ENCODE assay signal across 10 cellular contexts in the genomic region with DNA sequence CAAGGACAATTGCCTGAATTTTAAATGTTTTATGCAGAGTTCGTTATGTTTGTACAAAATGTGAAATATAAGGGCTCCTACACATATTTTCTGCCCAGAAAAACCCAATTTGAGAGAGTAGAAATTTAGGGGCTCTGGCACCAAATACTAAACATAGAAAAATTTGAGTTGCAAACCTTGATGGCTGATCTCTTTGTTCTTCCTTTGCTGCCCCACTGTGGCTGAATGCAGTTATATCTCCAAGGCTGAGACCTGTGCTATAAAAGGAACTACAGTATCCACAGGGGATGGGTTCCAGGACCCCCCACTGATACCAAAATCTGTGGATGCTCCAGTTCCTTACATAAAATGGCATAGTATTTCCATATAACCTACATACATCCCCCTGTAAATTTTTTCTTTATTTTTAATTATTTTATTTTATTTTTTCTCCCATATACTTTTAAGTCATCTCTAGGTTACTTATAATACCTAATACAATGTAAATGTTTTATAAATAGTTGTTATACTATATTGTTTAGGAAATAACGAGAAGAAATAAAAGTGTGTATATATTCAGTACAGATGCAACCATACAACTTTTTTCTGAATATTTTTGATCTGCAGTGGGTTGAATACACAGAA. TPM values are rescaled to one million over a fixed set of nuclear protein-coding genes. Genes with fewer than 3 reads are reported as not detected.
DNase-seq lines count a peak whose midpoint lies in the region; ATAC-seq, FAIRE-seq and TF ChIP-seq lines count a peak whose summit lies in the region.
"Had no signal": no experiment of that assay in that cellular context is flagged by ENCODE, and none has a peak within 500 bp of the region (broad histone marks: within the 10 kb centered on the region; RNA-seq: fewer than 3 reads in every experiment).

No MANE protein-coding gene starts in this region.

- H3K36me3 ChIP-seq in Karpas-422 (ENCODE audit: insufficient read depth, low read length) (no peaks in the 10 kb centered on the region), SK-N-SH (replicated peaks in 1 of 2; ENCODE audit: control insufficient read depth in 1 of 2, insufficient read depth in 2 of 2, low read length in 1 of 2) (no peaks in the 10 kb centered on the region), right lobe of liver (no peaks in the 10 kb centered on the region), suprapubic skin (no peaks in the 10 kb centered on the region)
- H3K36me3 ChIP-seq: BLaER1 treated with 17β-estradiol and CSF1 and Interleukin-3, amounts not matched to agents 10 nM and 100 nM had no signal

- no peaks in the 10 kb centered on the region for H3K9me2 ChIP-seq in Karpas-422 (replicated peaks; ENCODE audit: insufficient read depth, low read length)
- H3K9me2 ChIP-seq in SK-N-SH: no peaks in the 10 kb centered on the region

- 3% methylated on average over 2 of the region's 2 CpGs for WGBS in SK-N-SH (ENCODE audit: low lambda C conversion rate)
- WGBS in right lobe of liver (ENCODE audit: insufficient coverage, low coverage, low lambda C conversion rate, missing lambda C conversion rate): 18% methylated on average over 2 of the region's 2 CpGs
- WGBS in suprapubic skin: 52% methylated on average over 2 of the region's 2 CpGs

- H2AFZ ChIP-seq in Karpas-422 (ENCODE audit: low read length) (no peak overlapping the region), SK-N-SH (ENCODE audit: low read depth) (no peak overlapping the region)

- H3K79me2 ChIP-seq in Karpas-422 (ENCODE audit: low read length) (no peaks in the 10 kb centered on the region), SK-N-SH (ENCODE audit: insufficient read depth) (no peaks in the 10 kb centered on the region)

- peak; percentile 89 for TF ChIP-seq RAD21 in SK-N-SH (IDR thresholded peaks at IDR 0.05; ENCODE audit: low read length)

- H3K4me3 ChIP-seq in Karpas-422 (ENCODE audit: low read length): no peak overlapping the region
- H3K4me3 ChIP-seq in SK-N-SH (ENCODE audit: low read depth in 2 of 2, low read length in 1 of 2): no peak overlapping the region; a peak in 1 of 4 replicates
- H3K4me3 ChIP-seq in right lobe of liver: no peak overlapping the region
- H3K4me3 ChIP-seq in suprapubic skin: no peak overlapping the region
- H3K4me3 ChIP-seq: BLaER1 treated with 17β-estradiol and CSF1 and Interleukin-3, amounts not matched to agents 10 nM and 100 nM had no signal

- H3F3A ChIP-seq in SK-N-SH (replicated peaks; ENCODE audit: insufficient read depth): no peaks in the 10 kb centered on the region

- peak; percentile 73 to 84 (median 74) for ATAC-seq in right lobe of liver

- CTCF ChIA-PET in SK-N-SH (lab: Yijun Ruan, JAX): interaction anchor here (0.8 to 2.4 kb wide), 17 partner anchors 20 to 567 kb away, joined by 3 to 11 read pairs (median 4); a partner anchor contains a TSS

- H3K9me3 ChIP-seq in Karpas-422 (ENCODE audit: low read length) (no peaks in the 10 kb centered on the region), SK-N-SH (no peaks in the 10 kb centered on the region), right lobe of liver (no peaks in the 10 kb centered on the region), suprapubic skin (no peaks in the 10 kb centered on the region)
- H3K9me3 ChIP-seq: BLaER1 treated with 17β-estradiol and CSF1 and Interleukin-3, amounts not matched to agents 10 nM and 100 nM had no signal

- TF ChIP-seq EP300 in SK-N-SH (IDR thresholded peaks at IDR 0.05; ENCODE audit: borderline replicate concordance in 1 of 2, low read depth in 1 of 2, low read length in 1 of 2) (no peak), suprapubic skin (IDR thresholded peaks at IDR 0.05) (no peak)

- DNase-seq in DMS79 treated with DMSO at 0.1 percent for 48 hours (lab: John Stamatoyannopoulos, UW) (peak; percentile 22), DMS79 (lab: John Stamatoyannopoulos, UW) (no peak), Karpas-422 (peak; percentile 73), SK-N-SH (peak; percentile 67), right lobe of liver (no peak), suprapubic skin (ENCODE audit: low spot score in 2 of 2) (no peak), GOT3 (lab: John Stamatoyannopoulos, UW) (no peak)
- DNase-seq: stimulated activated naive B cell treated with anti-CD40 and anti-IgM and Interleukin-4, amounts not matched to agents 10 μg/mL and 1 μg/mL and 100 μg/mL, for 72 hours had no signal

- H3K4me1 ChIP-seq in Karpas-422 (ENCODE audit: low read length) (peaks cover 6% of the 10 kb centered on the region; the same call in 1 of the 2 replicates), SK-N-SH (ENCODE audit: control insufficient read depth in 1 of 2, insufficient read depth in 2 of 2, low read depth in 1 of 2, low read length in 1 of 2) (no peaks in the 10 kb centered on the region; a peak in 1 of 4 replicates), right lobe of liver (no peaks in the 10 kb centered on the region), suprapubic skin (peaks cover 4% of the 10 kb centered on the region)

- TF ChIP-seq POLR2A in right lobe of liver (IDR thresholded peaks at IDR 0.05): no peak
- no peak for TF ChIP-seq POLR2A in suprapubic skin (IDR thresholded peaks at IDR 0.05)

- H3K9ac ChIP-seq in Karpas-422 (ENCODE audit: low read length) (no peak overlapping the region), SK-N-SH (no peak overlapping the region)
- H3K9ac ChIP-seq: BLaER1 treated with 17β-estradiol and CSF1 and Interleukin-3, amounts not matched to agents 10 nM and 100 nM had no signal

- H3K27me3 ChIP-seq in Karpas-422 (ENCODE audit: low read length) (no peaks in the 10 kb centered on the region), SK-N-SH (ENCODE audit: insufficient read depth) (no peaks in the 10 kb centered on the region; the same call in 1 of the 2 replicates), right lobe of liver (no peaks in the 10 kb centered on the region), suprapubic skin (no peaks in the 10 kb centered on the region)
- H3K27me3 ChIP-seq: BLaER1 treated with 17β-estradiol and CSF1 and Interleukin-3, amounts not matched to agents 10 nM and 100 nM had no signal

- peak; percentile 47 for FAIRE-seq in colon (lab: Jason Lieb, UNC)

- H3K4me2 ChIP-seq in Karpas-422 (ENCODE audit: low read depth, low read length, poor library complexity, severe bottlenecking) (no peak overlapping the region), SK-N-SH (no peak overlapping the region)
- H3K4me2 ChIP-seq: BLaER1 treated with 17β-estradiol and CSF1 and Interleukin-3, amounts not matched to agents 10 nM and 100 nM had no signal

- intact Hi-C loops in right lobe of liver (cut with DNase I): loop anchor here in 1 of 2 donors (10.0 kb wide), 1 partner anchor 165 kb away; no protein-coding TSS in a partner anchor

- H3K27ac ChIP-seq in Karpas-422 (ENCODE audit: low read length): no peak overlapping the region
- H3K27ac ChIP-seq in SK-N-SH (ENCODE audit: low read depth in 2 of 2, low read length in 1 of 2): no peak overlapping the region
- no peak overlapping the region for H3K27ac ChIP-seq in right lobe of liver
- no peak overlapping the region for H3K27ac ChIP-seq in suprapubic skin
- H3K27ac ChIP-seq: BLaER1 treated with 17β-estradiol and CSF1 and Interleukin-3, amounts not matched to agents 10 nM and 100 nM had no signal

- POLR2A ChIA-PET in SK-N-SH (lab: Yijun Ruan, JAX): no interaction called here

- H4K20me1 ChIP-seq in Karpas-422 (ENCODE audit: insufficient read depth, low read depth, low read length): no peaks in the 10 kb centered on the region
- H4K20me1 ChIP-seq in SK-N-SH (ENCODE audit: insufficient read depth): no peaks in the 10 kb centered on the region
- H4K20me1 ChIP-seq: BLaER1 treated with 17β-estradiol and CSF1 and Interleukin-3, amounts not matched to agents 10 nM and 100 nM had no signal

- TF ChIP-seq CTCF in SK-N-SH (IDR thresholded peaks at IDR 0.05): peak; percentile 67
- peak; percentile 59 to 65 (median 62) for TF ChIP-seq CTCF in right lobe of liver (IDR thresholded peaks at IDR 0.05)
- TF ChIP-seq CTCF in suprapubic skin (IDR thresholded peaks at IDR 0.05): peak; percentile 34 to 50

TF ChIP-seq in SK-N-SH, 30 proteins besides CTCF, POLR2A, EP300 and RAD21:
- no peak for TF ChIP-seq SIN3A (IDR thresholded peaks at IDR 0.05; ENCODE audit: borderline replicate concordance, low read depth, low read length)
- TF ChIP-seq YY1 (IDR thresholded peaks at IDR 0.05; ENCODE audit: low read depth): 0 out of 2 replicates have a peak, but pooled peaks have one; percentile 47
- TF ChIP-seq RFX5 (IDR thresholded peaks at IDR 0.05; ENCODE audit: low read length): 0 out of 2 replicates have a peak, but pooled peaks have one; percentile 28
- peak; percentile 83 for TF ChIP-seq SMC3 (IDR thresholded peaks at IDR 0.05; ENCODE audit: low read depth, low read length)

RNA-seq across cellular contexts. Expression of a gene that starts 22.5 kb away (rescaled TPM):
- 0.07 and 0.18 TPM in 2 replicates for total RNA-seq in Karpas-422 (2014; rRNA removed; shearing (Covaris generic); ENCODE audit: low replicate concordance)
- polyA plus RNA-seq in SK-N-SH (2012; rRNA removed): 0.23 and 0.35 TPM in 2 replicates
- 0.28 and 0.37 TPM in 2 replicates for polyA plus RNA-seq in SK-N-SH (2012; cell fraction: cytosol; rRNA removed)
- polyA plus RNA-seq in SK-N-SH (2012; cell fraction: nucleus; rRNA removed): 0.66 and 0.85 TPM in 2 replicates
- total RNA-seq in right lobe of liver: under 1 TPM in 5 of 6 experiments, not detected in 1; 0.11 to 0.34 (median 0.20) TPM
- 1 to 10 TPM in 2 of 4 donors, under 1 TPM in 2; 0.76 to 1.5 (median 0.99) TPM for total RNA-seq in suprapubic skin

RNA-seq across cellular contexts. Expression of a gene that starts 45.0 kb away (rescaled TPM):
- total RNA-seq in Karpas-422 (2014; rRNA removed; shearing (Covaris generic); ENCODE audit: low replicate concordance): 72.6 and 86.4 TPM in 2 replicates
- polyA plus RNA-seq in SK-N-SH (2012; rRNA removed): 114 and 126 TPM in 2 replicates
- polyA plus RNA-seq in SK-N-SH (2012; cell fraction: cytosol; rRNA removed): 145 and 188 TPM in 2 replicates
- polyA plus RNA-seq in SK-N-SH (2012; cell fraction: nucleus; rRNA removed): 58.2 and 67.8 TPM in 2 replicates
- 100 to 1,000 TPM; 205 to 273 (median 240) TPM for total RNA-seq in right lobe of liver
- 10 to 100 TPM; 38.2 to 61.4 (median 56.7) TPM for total RNA-seq in suprapubic skin

RNA-seq across cellular contexts. Expression of a gene that starts 59.3 kb away (rescaled TPM):
- total RNA-seq in Karpas-422 (2014; rRNA removed; shearing (Covaris generic); ENCODE audit: low replicate concordance): 0.43 and 1.3 TPM in 2 replicates
- 0.47 and 0.49 TPM in 2 replicates for polyA plus RNA-seq in SK-N-SH (2012; rRNA removed)
- 0.33 and 0.46 TPM in 2 replicates for polyA plus RNA-seq in SK-N-SH (2012; cell fraction: cytosol; rRNA removed)
- 0.58 and 0.73 TPM in 2 replicates for polyA plus RNA-seq in SK-N-SH (2012; cell fraction: nucleus; rRNA removed)
- 1 to 10 TPM; 1.4 to 5.3 (median 2.8) TPM for total RNA-seq in right lobe of liver
- total RNA-seq in suprapubic skin: 10 to 100 TPM; 19.0 to 35.5 (median 25.4) TPM

Comparison
In these comparisons a context has a peak if more than half of its experiments do, and no peak if none do; other contexts are left out.
1. DNase-seq: peak in DMS79 treated with DMSO at 0.1 percent for 48 hours (single experiment), Karpas-422 (single experiment) and SK-N-SH (single experiment); none in DMS79 (single experiment), right lobe of liver (0 of 3), suprapubic skin (0 of 2) and GOT3 (single experiment).
2. Peak in every context shown above with its lines, with median percentiles within 50 percentile points of each other: CTCF ChIP-seq.